ENCODE assay signal across 10 cellular contexts in genomic region chr7:151630349-151630748, GRCh38.
A peak's percentile ranks its signal among the peaks of the same experiment; 100 is the strongest.
DNase-seq lines count a peak whose midpoint lies in the region; ATAC-seq, FAIRE-seq and TF ChIP-seq lines count a peak whose summit lies in the region.
"Had no signal": no experiment of that assay in that cellular context is flagged by ENCODE, and none has a peak within 500 bp of the region (broad histone marks: within the 10 kb centered on the region; RNA-seq: fewer than 3 reads in every experiment).

No MANE protein-coding gene starts in this region.

- no peaks in the 10 kb centered on the region for H3K9me3 ChIP-seq in SJSA1 (replicated peaks)
- no peaks in the 10 kb centered on the region for H3K9me3 ChIP-seq in endothelial cell of umbilical vein (replicated peaks; ENCODE audit: control insufficient read depth, insufficient read depth, low read length)
- H3K9me3 ChIP-seq in sigmoid colon, result peaks cover 0 to 4% (median 0%) of the 10 kb centered on the region in 4 donors

- H3K9ac ChIP-seq in endothelial cell of umbilical vein (replicated peaks; ENCODE audit: extremely low read depth, insufficient read depth, low read length), result peak overlapping the region; percentile 93

- no peaks in the 10 kb centered on the region for H3K36me3 Mint-ChIP-seq in activated CD8-positive, alpha-beta T cell treated with anti-CD3 and anti-CD28 coated beads for 36 hours (ENCODE audit: low read depth)
- H3K36me3 Mint-ChIP-seq in activated CD8-positive, alpha-beta T cell treated with anti-CD3 and anti-CD28 coated beads, Interleukin-2, amount 10 ng/mL, durations not matched to agents 7 days and 5 days (ENCODE audit: low read depth), result no peaks in the 10 kb centered on the region

- no TSS peak for BruUV-seq in endothelial cell of umbilical vein (replicated peaks; lab: Mats Ljungman, UMichigan)

- no peak overlapping the region for H2AFZ ChIP-seq in endothelial cell of umbilical vein (ENCODE audit: low read depth, low read length)

- H3K9me3 Mint-ChIP-seq in activated CD8-positive, alpha-beta T cell treated with anti-CD3 and anti-CD28 coated beads for 36 hours, result no peaks in the 10 kb centered on the region
- H3K9me3 Mint-ChIP-seq in activated CD8-positive, alpha-beta T cell treated with anti-CD3 and anti-CD28 coated beads, Interleukin-2, amount 10 ng/mL, durations not matched to agents 7 days and 5 days (ENCODE audit: insufficient read depth), result no peaks in the 10 kb centered on the region

- H3K27ac Mint-ChIP-seq in activated CD8-positive, alpha-beta T cell treated with anti-CD3 and anti-CD28 coated beads for 36 hours, result no peak overlapping the region
- no peak overlapping the region for H3K27ac Mint-ChIP-seq in activated CD8-positive, alpha-beta T cell treated with anti-CD3 and anti-CD28 coated beads, Interleukin-2, amount 10 ng/mL, durations not matched to agents 7 days and 5 days

- TF ChIP-seq POLR2A in endothelial cell of umbilical vein (IDR thresholded peaks at IDR 0.05; ENCODE audit: low read depth, low read length), result no peak
- no peak for TF ChIP-seq POLR2A in sigmoid colon (IDR thresholded peaks at IDR 0.05)

- H3K36me3 ChIP-seq in SJSA1 (peaks cover 30% of the 10 kb centered on the region), endothelial cell of umbilical vein (ENCODE audit: control insufficient read depth in 2 of 2, extremely low read depth in 1 of 2, insufficient read depth in 2 of 2, low read length in 2 of 2) (no peaks in the 10 kb centered on the region), sigmoid colon (no peaks in the 10 kb centered on the region)

- dilution Hi-C loops in endothelial cell of umbilical vein (cut with MboI; ENCODE audit: extremely low pct_ligation_motif_present, low sequenced_read_pairs), result no loop called here

- FAIRE-seq in endothelial cell of umbilical vein (lab: Jason Lieb, UNC), result no peak

- no peaks in the 10 kb centered on the region for H4K20me1 ChIP-seq in endothelial cell of umbilical vein (replicated peaks; ENCODE audit: control insufficient read depth, extremely low read depth, insufficient read depth, low read length)

- CTCF ChIA-PET in activated CD8-positive, alpha-beta T cell treated with anti-CD3 and anti-CD28 coated beads for 36 hours (lab: Charles Lee), result interaction anchor here (0.7 to 7.2 kb wide), 6 partner anchors 10 to 315 kb away, joined by 3 to 80 read pairs (median 10); no protein-coding TSS in a partner anchor
- CTCF ChIA-PET in activated CD8-positive, alpha-beta T cell treated with anti-CD3 and anti-CD28 coated beads, Interleukin-2, amount 10 ng/mL, durations not matched to agents 7 days and 5 days (lab: Charles Lee), result interaction anchor here (1.1 to 6.4 kb wide), 7 partner anchors 18 to 159 kb away, joined by 3 to 54 read pairs (median 3); partner anchors contain the start of gene RHEB
- CTCF ChIA-PET in endothelial cell of umbilical vein (lab: Charles Lee), result interaction anchor here (1.1 to 6.8 kb wide), 13 partner anchors 10 to 168 kb away, joined by 3 to 50 read pairs (median 7); partner anchors contain the start of gene RHEB

- peaks cover 60% of the 10 kb centered on the region for H3K79me2 ChIP-seq in endothelial cell of umbilical vein (ENCODE audit: control insufficient read depth, insufficient read depth, low read length)

- POLR2A ChIA-PET in activated CD8-positive, alpha-beta T cell treated with anti-CD3 and anti-CD28 coated beads for 36 hours (lab: Charles Lee), result interaction anchor here (1.1 to 1.4 kb wide), 3 partner anchors 18 to 165 kb away, joined by 3 to 4 read pairs (median 3); no protein-coding TSS in a partner anchor
- POLR2A ChIA-PET in activated CD8-positive, alpha-beta T cell treated with anti-CD3 and anti-CD28 coated beads, Interleukin-2, amount 10 ng/mL, durations not matched to agents 7 days and 5 days (lab: Charles Lee), result no interaction called here
- POLR2A ChIA-PET in endothelial cell of umbilical vein (lab: Charles Lee), result no interaction called here

- intact Hi-C loops in activated CD8-positive, alpha-beta T cell treated with anti-CD3 and anti-CD28 coated beads for 36 hours (cut with micrococcal nuclease), result loop anchor here (5.0 kb wide), 1 partner anchor 113 kb away; the partner anchor contains the start of gene RHEB
- intact Hi-C loops in endothelial cell of umbilical vein (cut with micrococcal nuclease), result loop anchor here (5.0 kb wide), 1 partner anchor 158 kb away; no protein-coding TSS in a partner anchor
- intact Hi-C loops in sigmoid colon (cut with DNase I), result loop anchor here (2.0 to 5.0 kb wide), 2 partner anchors 107 to 128 kb away; no protein-coding TSS in a partner anchor

- no peak for TF ChIP-seq EP300 in sigmoid colon (IDR thresholded peaks at IDR 0.05)

- H3K4me1 Mint-ChIP-seq in activated CD8-positive, alpha-beta T cell treated with anti-CD3 and anti-CD28 coated beads for 36 hours (ENCODE audit: low read depth), result peaks cover 31% of the 10 kb centered on the region
- peaks cover 23% of the 10 kb centered on the region for H3K4me1 Mint-ChIP-seq in activated CD8-positive, alpha-beta T cell treated with anti-CD3 and anti-CD28 coated beads, Interleukin-2, amount 10 ng/mL, durations not matched to agents 7 days and 5 days (ENCODE audit: low read depth)

- DNase-seq in activated CD8-positive, alpha-beta T cell treated with anti-CD3 and anti-CD28 coated beads for 36 hours, result no peak
- DNase-seq in activated CD8-positive, alpha-beta T cell treated with anti-CD3 and anti-CD28 coated beads, Interleukin-2, amount 10 ng/mL, durations not matched to agents 7 days and 5 days, result no peak
- DNase-seq in SJSA1 (ENCODE audit: low read depth in 1 of 2, low spot score in 2 of 2) (no peak), endothelial cell of umbilical vein (ENCODE audit: low read depth, low spot score) (no peak), sigmoid colon (no peak), NAMALWA (ENCODE audit: low spot score) (no peak), NCI-H1105 treated with DMSO at 0.1 percent for 48 hours (lab: John Stamatoyannopoulos, UW) (no peak)
- DNase-seq: activated CD8-positive, alpha-beta memory T cell treated with anti-CD3 and anti-CD28 coated beads, Interleukin-2, amount 50 U/mL, for 48 hours; stimulated activated CD4-positive, alpha-beta T cell treated with anti-CD3 and anti-CD28 coated beads, Interleukin-2, amount 100 ng/mL, for 48 hours had no signal

- H3K9me1 ChIP-seq in endothelial cell of umbilical vein (replicated peaks; ENCODE audit: control insufficient read depth, extremely low read depth, insufficient read depth, low read length), result no peaks in the 10 kb centered on the region

- H3K27me3 ChIP-seq in SJSA1 (replicated peaks), result no peaks in the 10 kb centered on the region
- no peaks in the 10 kb centered on the region for H3K27me3 ChIP-seq in endothelial cell of umbilical vein (ENCODE audit: control insufficient read depth in 2 of 2, insufficient read depth in 2 of 2, low read length in 2 of 2)
- no peaks in the 10 kb centered on the region for H3K27me3 ChIP-seq in sigmoid colon

- H3K4me1 ChIP-seq in SJSA1 (replicated peaks) (peaks cover 57% of the 10 kb centered on the region), endothelial cell of umbilical vein (ENCODE audit: control insufficient read depth, extremely low read depth, insufficient read depth, low read length) (peaks cover 34% of the 10 kb centered on the region), sigmoid colon (peaks cover 0 to 56% (median 53%) of the 10 kb centered on the region in 4 donors)

- peak overlapping the region; percentile 91 for H3K4me3 ChIP-seq in SJSA1
- peak overlapping the region; percentile 97 to 100 (median 99) for H3K4me3 ChIP-seq in endothelial cell of umbilical vein (replicated peaks in 1 of 3; ENCODE audit: insufficient read depth in 1 of 3, low read depth in 1 of 3, low read length in 3 of 3)
- peak overlapping the region in 3 of 4 donors; percentile 73 to 86 (median 76) for H3K4me3 ChIP-seq in sigmoid colon

- peak overlapping the region; percentile 80 for H3K4me3 Mint-ChIP-seq in activated CD8-positive, alpha-beta T cell treated with anti-CD3 and anti-CD28 coated beads for 36 hours
- H3K4me3 Mint-ChIP-seq in activated CD8-positive, alpha-beta T cell treated with anti-CD3 and anti-CD28 coated beads, Interleukin-2, amount 10 ng/mL, durations not matched to agents 7 days and 5 days, result no peak overlapping the region

- H3K4me2 ChIP-seq in endothelial cell of umbilical vein (ENCODE audit: insufficient read depth, low read length), result peak overlapping the region; percentile 99

- 91 to 95% methylated on average over 5 of the region's 5 CpGs for WGBS in sigmoid colon, 2 donors

- H3K27me3 Mint-ChIP-seq in activated CD8-positive, alpha-beta T cell treated with anti-CD3 and anti-CD28 coated beads for 36 hours, result no peaks in the 10 kb centered on the region
- no peaks in the 10 kb centered on the region for H3K27me3 Mint-ChIP-seq in activated CD8-positive, alpha-beta T cell treated with anti-CD3 and anti-CD28 coated beads, Interleukin-2, amount 10 ng/mL, durations not matched to agents 7 days and 5 days (ENCODE audit: low read depth)

- no peak overlapping the region for H3K27ac ChIP-seq in SJSA1
- H3K27ac ChIP-seq in endothelial cell of umbilical vein (ENCODE audit: insufficient read depth, low read depth, low read length), result no peak overlapping the region
- peak overlapping the region; percentile 94 to 97 (median 95) for H3K27ac ChIP-seq in sigmoid colon

- no peak for ATAC-seq in activated CD8-positive, alpha-beta T cell treated with anti-CD3 and anti-CD28 coated beads for 36 hours
- ATAC-seq in activated CD8-positive, alpha-beta T cell treated with anti-CD3 and anti-CD28 coated beads, Interleukin-2, amount 10 ng/mL, durations not matched to agents 7 days and 5 days, result no peak
- ATAC-seq in GM19324 (IDR thresholded peaks at IDR 0.05; ENCODE audit: low FRiP score, unreplicated experiment), result no peak

- TF ChIP-seq CTCF in activated CD8-positive, alpha-beta T cell treated with anti-CD3 and anti-CD28 coated beads for 36 hours (IDR thresholded peaks at IDR 0.05), result no peak
- TF ChIP-seq CTCF in endothelial cell of umbilical vein (IDR thresholded peaks at IDR 0.05; ENCODE audit: extremely low read depth in 1 of 2, insufficient read depth in 1 of 2, low read depth in 1 of 2, low read length in 2 of 2) (no peak), sigmoid colon (IDR thresholded peaks at IDR 0.05) (no peak)

TF ChIP-seq in endothelial cell of umbilical vein, 7 proteins besides CTCF, POLR2A, EP300 and RAD21 (continues in another document):
- TF ChIP-seq FOS (IDR thresholded peaks at IDR 0.05; ENCODE audit: borderline replicate concordance, insufficient read depth, low read length) (no peak), POLR2AphosphoS5 (IDR thresholded peaks at IDR 0.05; ENCODE audit: insufficient read depth, low read depth, low read length) (no peak), JUN (IDR thresholded peaks at IDR 0.05; ENCODE audit: borderline replicate concordance, insufficient read depth, insufficient read length, low read depth) (no peak), EZH2 (IDR thresholded peaks at IDR 0.05; ENCODE audit: borderline replicate concordance, low read depth, low read length, severe bottlenecking) (no peak), MYC (IDR thresholded peaks at IDR 0.05; ENCODE audit: low read depth, low read length) (no peak), MAX (IDR thresholded peaks at IDR 0.05; ENCODE audit: insufficient read depth, insufficient read length) (no peak)

Comparison
In these comparisons a context has a peak if more than half of its experiments do, and no peak if none do; other contexts are left out.
1. H3K27ac ChIP-seq: peak in sigmoid colon (4 of 4); none in SJSA1 (single experiment) and endothelial cell of umbilical vein (single experiment).
2. Peak in every context shown above with its lines, with median percentiles within 50 percentile points of each other: H3K4me3 ChIP-seq.